16 cellular contexts compared by ENCODE assay signal in the genomic region with DNA sequence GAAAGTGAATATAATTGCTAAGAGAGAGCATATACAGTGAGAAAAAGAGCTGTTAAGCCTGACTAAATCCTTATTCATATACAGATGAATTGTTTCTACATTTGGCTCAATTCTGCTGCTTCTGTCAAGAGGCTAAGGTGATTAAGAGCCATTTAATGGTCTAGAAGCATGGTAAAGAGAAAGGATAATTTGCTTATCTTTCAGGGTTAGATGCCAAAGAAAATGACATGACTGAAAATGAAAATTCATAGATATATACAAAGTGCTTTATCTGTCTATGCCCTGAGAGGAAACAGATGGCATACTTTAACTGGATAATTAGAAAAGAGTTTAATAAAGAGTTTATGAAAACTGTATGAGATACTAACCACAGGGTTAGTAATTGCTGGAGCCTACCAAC.
"Had no signal": no experiment of that assay in that cellular context is flagged by ENCODE, and none has a peak within 500 bp of the region (broad histone marks: within the 10 kb centered on the region; RNA-seq: fewer than 3 reads in every experiment).

No MANE protein-coding gene starts in this region.

- FAIRE-seq: islet of Langerhans had no signal

- H3K79me2 ChIP-seq: parathyroid adenoma had no signal

- H3K4me1 ChIP-seq: parathyroid adenoma had no signal

- H3K27me3 ChIP-seq: neutrophil had no signal

- H3K27me3 Mint-ChIP-seq: activated T-helper 17 cell treated with anti-CD3 and anti-CD28 coated beads, Interleukin-2, amount 50 U/mL, for 72 hours; naive thymus-derived CD4-positive, alpha-beta T cell; stimulated activated naive CD8-positive, alpha-beta T cell treated with anti-CD3 and anti-CD28 coated beads, Interleukin-15, amount 100 ng/mL, for 72 hours; type B pancreatic cell had no signal

- H2AFZ ChIP-seq: parathyroid adenoma had no signal

- H3K36me3 ChIP-seq: neutrophil had no signal

- H3K27ac Mint-ChIP-seq: activated T-helper 17 cell treated with anti-CD3 and anti-CD28 coated beads, Interleukin-2, amount 50 U/mL, for 72 hours; naive thymus-derived CD4-positive, alpha-beta T cell; stimulated activated naive CD8-positive, alpha-beta T cell treated with anti-CD3 and anti-CD28 coated beads, Interleukin-15, amount 100 ng/mL, for 72 hours; type B pancreatic cell had no signal

- DNase-seq: activated CD4-positive, alpha-beta T cell treated with anti-CD3 and anti-CD28 coated beads for 1 hour; activated CD4-positive, alpha-beta T cell treated with anti-CD3 and anti-CD28 coated beads, Interleukin-2, amount 50 U/mL, for 4 hours; activated naive CD4-positive, alpha-beta T cell treated with Interleukin-2 at 50 U/mL for 16 hours; anterior cingulate cortex; mucosa of descending colon; naive thymus-derived CD4-positive, alpha-beta T cell; stimulated activated CD4-positive, alpha-beta T cell treated with anti-CD3 and anti-CD28 coated beads, Interleukin-1b, Interleukin-23, amount 100 ng/mL, for 48 hours; stimulated activated naive CD8-positive, alpha-beta T cell treated with anti-CD3 and anti-CD28 coated beads, Interleukin-15, amount 100 ng/mL, for 72 hours had no signal

- H3K9me3 ChIP-seq: neutrophil had no signal

- H3K4me1 Mint-ChIP-seq: activated T-helper 17 cell treated with anti-CD3 and anti-CD28 coated beads, Interleukin-2, amount 50 U/mL, for 72 hours; naive thymus-derived CD4-positive, alpha-beta T cell; stimulated activated naive CD8-positive, alpha-beta T cell treated with anti-CD3 and anti-CD28 coated beads, Interleukin-15, amount 100 ng/mL, for 72 hours had no signal

- H3K4me3 Mint-ChIP-seq: activated T-helper 17 cell treated with anti-CD3 and anti-CD28 coated beads, Interleukin-2, amount 50 U/mL, for 72 hours; naive thymus-derived CD4-positive, alpha-beta T cell; stimulated activated naive CD8-positive, alpha-beta T cell treated with anti-CD3 and anti-CD28 coated beads, Interleukin-15, amount 100 ng/mL, for 72 hours; type B pancreatic cell had no signal

- H3K36me3 Mint-ChIP-seq: naive thymus-derived CD4-positive, alpha-beta T cell; type B pancreatic cell had no signal

- H3K9me3 Mint-ChIP-seq: type B pancreatic cell had no signal

- ATAC-seq: activated T-helper 17 cell treated with anti-CD3 and anti-CD28 coated beads, Interleukin-2, amount 50 U/mL, for 72 hours; left lobe of liver; mucosa of descending colon; naive thymus-derived CD4-positive, alpha-beta T cell; stimulated activated naive CD8-positive, alpha-beta T cell treated with anti-CD3 and anti-CD28 coated beads, Interleukin-15, amount 100 ng/mL, for 72 hours had no signal

- H3K27ac ChIP-seq: epithelial cell of prostate, neutrophil, parathyroid adenoma, VCaP had no signal

- H3K4me3 ChIP-seq: mucosa of descending colon had no signal

- H3K9ac ChIP-seq: parathyroid adenoma had no signal
